2 cellular contexts compared by ENCODE assay signal in the genomic region with DNA sequence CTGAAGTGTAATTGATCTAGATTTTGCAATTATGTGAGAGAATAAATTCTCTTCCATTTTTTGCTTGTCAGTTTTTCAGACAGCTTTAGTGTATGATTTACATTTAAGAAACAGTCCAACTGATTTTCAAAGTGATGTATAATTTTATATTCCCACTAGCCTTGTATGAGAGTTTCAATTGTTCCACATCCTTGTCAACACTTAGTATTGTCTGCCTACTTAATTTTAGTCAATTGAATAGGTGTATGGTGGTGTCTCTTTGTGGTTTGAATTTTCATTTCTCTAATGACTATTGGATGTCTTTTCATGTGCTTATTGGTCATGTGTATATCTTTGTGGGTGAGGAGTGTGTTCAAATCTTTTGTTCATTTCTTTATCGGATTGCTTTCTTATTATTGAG.
A peak's percentile ranks its signal among the peaks of the same experiment; 100 is the strongest.
TF ChIP-seq lines count a peak whose summit lies in the region.

No MANE protein-coding gene starts in this region.

TF ChIP-seq in HepG2, 621 proteins besides CTCF, POLR2A, EP300 and RAD21:
- TF ChIP-seq MIER3 (CRISPR knock-in tag; IDR thresholded peaks at IDR 0.05; ENCODE audit: borderline replicate concordance) (no peak), ETV6 (CRISPR knock-in tag; conservative IDR thresholded peaks at IDR 0.05) (no peak), ZNF7 (CRISPR knock-in tag; IDR thresholded peaks at IDR 0.05) (peak; percentile 84), SKI (IDR thresholded peaks at IDR 0.05; ENCODE audit: partially characterized antibody) (no peak), TAF15 (IDR thresholded peaks at IDR 0.05; ENCODE audit: low read depth, low read length, poor library complexity, severe bottlenecking) (no peak), ZC3H4 (CRISPR knock-in tag; IDR thresholded peaks at IDR 0.05; ENCODE audit: borderline replicate concordance) (no peak), NR1H2 (CRISPR knock-in tag; IDR thresholded peaks at IDR 0.05; ENCODE audit: borderline replicate concordance, low read depth) (no peak), SRSF4 (IDR thresholded peaks at IDR 0.05; ENCODE audit: low read depth, low read length, poor library complexity, severe bottlenecking) (no peak)

TF ChIP-seq in K562, 482 proteins besides CTCF, POLR2A, EP300 and RAD21:
- TF ChIP-seq ZFX (CRISPR knock-in tag; IDR thresholded peaks at IDR 0.05) = no peak
- TF ChIP-seq RBM25 (IDR thresholded peaks at IDR 0.05; ENCODE audit: low read depth, low read length, severe bottlenecking) = peak; percentile 30
- no peak for TF ChIP-seq SIX5 (IDR thresholded peaks at IDR 0.05; ENCODE audit: borderline replicate concordance in 1 of 2, insufficient read depth in 1 of 2, low read depth in 1 of 2, low read length in 2 of 2)
- peak; percentile 11 for TF ChIP-seq ZFP36 (IDR thresholded peaks at IDR 0.05; ENCODE audit: low read depth, low read length, partially characterized antibody)
